6 cellular contexts compared by ENCODE assay signal in the genomic region with DNA sequence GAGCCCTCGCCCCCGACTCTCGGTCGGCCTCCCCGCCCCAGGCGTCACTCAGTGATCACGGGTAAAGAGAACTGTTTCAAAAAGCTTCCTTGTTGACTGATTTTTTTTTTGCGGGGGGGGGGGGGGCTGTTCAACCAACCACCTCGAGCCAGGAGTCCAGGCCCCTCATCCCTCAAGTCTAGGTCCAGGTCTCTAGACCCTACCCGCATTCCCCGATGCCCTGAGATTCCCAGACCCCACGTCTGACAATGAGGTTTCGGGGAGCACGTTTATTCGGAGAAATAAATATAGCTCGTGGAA. TPM values are rescaled to one million over a fixed set of nuclear protein-coding genes. Genes with fewer than 3 reads are reported as not detected.
A peak's percentile ranks its signal among the peaks of the same experiment; 100 is the strongest.
DNase-seq lines count a peak whose midpoint lies in the region; ATAC-seq and TF ChIP-seq lines count a peak whose summit lies in the region.

No MANE protein-coding gene starts in this region.

- no peak for ATAC-seq in GM21825 (IDR thresholded peaks at IDR 0.05; ENCODE audit: unreplicated experiment)

- H3K36me3 Mint-ChIP-seq in progenitor cell of endocrine pancreas (ENCODE audit: insufficient read depth): no peaks in the 10 kb centered on the region

- peaks cover 11% of the 10 kb centered on the region for H3K4me1 Mint-ChIP-seq in progenitor cell of endocrine pancreas (ENCODE audit: low read depth)

- 0 out of 2 replicates have a peak overlapping the region, but pooled peaks have one; percentile 88 for H3K9ac ChIP-seq in HUES64 (ENCODE audit: low read depth, low read length)

- H3K27me3 ChIP-seq in HUES64 (ENCODE audit: insufficient read depth, low read length): peaks cover 17% of the 10 kb centered on the region

- H3K27me3 Mint-ChIP-seq in progenitor cell of endocrine pancreas: peaks cover 42% of the 10 kb centered on the region

- peak overlapping the region; percentile 85 for H3K4me3 Mint-ChIP-seq in progenitor cell of endocrine pancreas (ENCODE audit: low read depth)

- H3K27ac ChIP-seq in HUES64 (ENCODE audit: low read depth, low read length) (no peak overlapping the region), coronary artery (peak overlapping the region; percentile 68 to 94)

- WGBS in HUES64: 20% methylated on average over 15 of the region's 16 CpGs

- peaks cover 8% of the 10 kb centered on the region for H3K9me3 Mint-ChIP-seq in progenitor cell of endocrine pancreas (ENCODE audit: low read depth)

- DNase-seq in coronary artery (ENCODE audit: low spot score) (no peak), progenitor cell of endocrine pancreas (ENCODE audit: low spot score, unreplicated experiment) (no peak)
- no peak for DNase-seq in activated CD4-positive, alpha-beta T cell treated with anti-CD3 and anti-CD28 coated beads for 48 hours
- DNase-seq in central memory CD4-positive, alpha-beta T cell: no peak

- peaks cover 17% of the 10 kb centered on the region for H3K4me1 ChIP-seq in HUES64 (ENCODE audit: insufficient read depth, low read length)

- no peaks in the 10 kb centered on the region for H3K36me3 ChIP-seq in HUES64 (ENCODE audit: insufficient read depth, low read length)

- no peaks in the 10 kb centered on the region for H3K9me3 ChIP-seq in HUES64 (ENCODE audit: insufficient read depth, low read depth, low read length)

- H3K27ac Mint-ChIP-seq in progenitor cell of endocrine pancreas: no peak overlapping the region

- H3K4me3 ChIP-seq in HUES64 (ENCODE audit: low read length): peak overlapping the region; percentile 91
- peak overlapping the region; percentile 92 for H3K4me3 ChIP-seq in coronary artery

- TF ChIP-seq CTCF in coronary artery (IDR thresholded peaks at IDR 0.05): no peak
- TF ChIP-seq CTCF in progenitor cell of endocrine pancreas (IDR thresholded peaks at IDR 0.05; ENCODE audit: unreplicated experiment): no peak

RNA-seq across cellular contexts. Expression of gene HRC, which starts 4.3 kb away (rescaled TPM):
- 0.80 TPM for polyA plus RNA-seq in HUES64 (2013, experiment 1 of 2)
- 2.1 TPM for polyA plus RNA-seq in HUES64 (2013, experiment 2 of 2)
- 1.6 and 2.1 TPM in 2 replicates for total RNA-seq in progenitor cell of endocrine pancreas

RNA-seq across cellular contexts. Expression of gene TRPM4, which starts 6.7 kb away (rescaled TPM):
- 3.0 TPM for polyA plus RNA-seq in HUES64 (2013, experiment 1 of 2)
- polyA plus RNA-seq in HUES64 (2013, experiment 2 of 2): 3.1 TPM
- total RNA-seq in progenitor cell of endocrine pancreas: 16.9 and 17.7 TPM in 2 replicates

RNA-seq across cellular contexts. Expression of gene PPFIA3, which starts 31.6 kb away (rescaled TPM):
- 12.0 TPM for polyA plus RNA-seq in HUES64 (2013, experiment 1 of 2)
- 19.0 TPM for polyA plus RNA-seq in HUES64 (2013, experiment 2 of 2)
- 6.7 and 8.5 TPM in 2 replicates for total RNA-seq in progenitor cell of endocrine pancreas

RNA-seq across cellular contexts. Expression of gene C19orf73, which starts 32.0 kb away (rescaled TPM):
- polyA plus RNA-seq in HUES64 (2013, experiment 1 of 2): 0.70 TPM
- 0.57 TPM for polyA plus RNA-seq in HUES64 (2013, experiment 2 of 2)
- 1.3 and 1.5 TPM in 2 replicates for total RNA-seq in progenitor cell of endocrine pancreas

RNA-seq across cellular contexts. Expression of gene LIN7B, which starts 36.7 kb away (rescaled TPM):
- 2.2 TPM for polyA plus RNA-seq in HUES64 (2013, experiment 1 of 2)
- 2.7 TPM for polyA plus RNA-seq in HUES64 (2013, experiment 2 of 2)
- total RNA-seq in progenitor cell of endocrine pancreas: 7.0 and 9.3 TPM in 2 replicates
